In genomic region chr18:12645751-12646203, GRCh38 we compare ENCODE assay signal across 10 cellular contexts. TPM values are rescaled to one million over a fixed set of nuclear protein-coding genes. Genes with fewer than 3 reads are reported as not detected.
DNase-seq lines count a peak whose midpoint lies in the region; ATAC-seq and TF ChIP-seq lines count a peak whose summit lies in the region.
"Had no signal": no experiment of that assay in that cellular context is flagged by ENCODE, and none has a peak within 500 bp of the region (broad histone marks: within the 10 kb centered on the region; RNA-seq: fewer than 3 reads in every experiment).

No MANE protein-coding gene starts in this region.

- H3K4me3 Mint-ChIP-seq in activated CD4-positive, alpha-beta T cell treated with anti-CD3 and anti-CD28 coated beads for 36 hours = no peak overlapping the region
- H3K4me3 Mint-ChIP-seq: CD8-positive, alpha-beta memory T cell; naive B cell had no signal

- H3K36me3 ChIP-seq in PC-9 (ENCODE audit: low read depth) (0 out of 2 replicates have a peak, but pooled peaks cover 2% of the 10 kb centered on the region), prostate gland (no peaks in the 10 kb centered on the region)

- no peak overlapping the region for H3K4me3 ChIP-seq in PC-9
- H3K4me3 ChIP-seq in prostate gland = no peak overlapping the region

- no peak for TF ChIP-seq POLR2A in prostate gland (IDR thresholded peaks at IDR 0.05)

- no peaks in the 10 kb centered on the region for H3K4me1 Mint-ChIP-seq in activated CD4-positive, alpha-beta T cell treated with anti-CD3 and anti-CD28 coated beads for 36 hours
- H3K4me1 Mint-ChIP-seq: CD8-positive, alpha-beta memory T cell; naive B cell had no signal

- H3K36me3 Mint-ChIP-seq in activated CD4-positive, alpha-beta T cell treated with anti-CD3 and anti-CD28 coated beads for 36 hours (ENCODE audit: low read depth) = no peaks in the 10 kb centered on the region
- H3K36me3 Mint-ChIP-seq: CD8-positive, alpha-beta memory T cell; naive B cell had no signal

- peak overlapping the region; percentile 41 for H3K4me2 ChIP-seq in PC-9

- no peaks in the 10 kb centered on the region for H4K20me1 ChIP-seq in PC-9 (ENCODE audit: insufficient read depth)

- POLR2A ChIA-PET in PC-9 (lab: Charles Lee; ENCODE audit: unreplicated experiment) = no interaction called here
- POLR2A ChIA-PET in activated CD4-positive, alpha-beta T cell treated with anti-CD3 and anti-CD28 coated beads for 36 hours (lab: Charles Lee) = no interaction called here

- DNase-seq in DMS79 (lab: John Stamatoyannopoulos, UW) (peak; percentile 94), PC-9 (peak in 1 of 2 experiments; percentile 13), Right ventricle myocardium superior (peak; percentile 61), prostate gland (ENCODE audit: low spot score) (peak; percentile 31), HT-29 (ENCODE audit: low spot score) (no peak), SKM-1 (lab: John Stamatoyannopoulos, UW; ENCODE audit: unreplicated experiment) (no peak)
- DNase-seq in activated CD4-positive, alpha-beta T cell treated with anti-CD3 and anti-CD28 coated beads for 36 hours = no peak
- DNase-seq in activated CD4-positive, CD25-positive, alpha-beta regulatory T cell treated with anti-CD3 and anti-CD28 coated beads, Interleukin-2, amount 50 U/mL, for 72 hours = no peak
- DNase-seq: CD8-positive, alpha-beta memory T cell; naive B cell had no signal

- no peaks in the 10 kb centered on the region for H3K9me3 Mint-ChIP-seq in activated CD4-positive, alpha-beta T cell treated with anti-CD3 and anti-CD28 coated beads for 36 hours (ENCODE audit: low read depth)
- H3K9me3 Mint-ChIP-seq: CD8-positive, alpha-beta memory T cell; naive B cell had no signal

- H3K4me1 ChIP-seq in PC-9 (replicated peaks; ENCODE audit: insufficient read depth) = peaks cover 14% of the 10 kb centered on the region
- no peaks in the 10 kb centered on the region for H3K4me1 ChIP-seq in prostate gland (replicated peaks)

- no peaks in the 10 kb centered on the region; the same call in none of the 2 replicates for H3F3A ChIP-seq in PC-9 (ENCODE audit: insufficient read depth, low read depth)

- H3K9me3 ChIP-seq in PC-9 (ENCODE audit: insufficient read depth, low read depth) = no peaks in the 10 kb centered on the region
- no peaks in the 10 kb centered on the region for H3K9me3 ChIP-seq in prostate gland

- CTCF ChIA-PET in PC-9 (lab: Charles Lee) = no interaction called here
- CTCF ChIA-PET in activated CD4-positive, alpha-beta T cell treated with anti-CD3 and anti-CD28 coated beads for 36 hours (lab: Charles Lee) = interaction anchor here (0.7 kb wide), 1 partner anchor 15 kb away, joined by 3 read pairs; no protein-coding TSS in a partner anchor

- H3K79me2 ChIP-seq in PC-9 (ENCODE audit: low read depth) = peaks cover 7% of the 10 kb centered on the region; the same call in 1 of the 2 replicates

- H3K27me3 Mint-ChIP-seq in activated CD4-positive, alpha-beta T cell treated with anti-CD3 and anti-CD28 coated beads for 36 hours = peaks cover 13% of the 10 kb centered on the region

- H3K27ac Mint-ChIP-seq in activated CD4-positive, alpha-beta T cell treated with anti-CD3 and anti-CD28 coated beads for 36 hours = no peak overlapping the region
- H3K27ac Mint-ChIP-seq: CD8-positive, alpha-beta memory T cell; naive B cell had no signal

- intact Hi-C loops in PC-9 (cut with micrococcal nuclease; ENCODE audit: unreplicated experiment) (no loop called here), Right ventricle myocardium superior (cut with DNase I) (no loop called here), prostate gland (cut with DNase I) (no loop called here)
- intact Hi-C loops in activated CD4-positive, alpha-beta T cell treated with anti-CD3 and anti-CD28 coated beads for 36 hours (cut with DNase I, micrococcal nuclease) = no loop called here

- no peaks in the 10 kb centered on the region for H3K27me3 ChIP-seq in PC-9 (ENCODE audit: insufficient read depth, low read depth)
- no peaks in the 10 kb centered on the region for H3K27me3 ChIP-seq in prostate gland (replicated peaks; ENCODE audit: insufficient read depth)

- H3K27ac ChIP-seq in PC-9 (no peak overlapping the region), prostate gland (no peak overlapping the region)

- 36% methylated on average over 10 of the region's 10 CpGs for WGBS in prostate gland

- no peaks in the 10 kb centered on the region for H3K9me2 ChIP-seq in PC-9 (ENCODE audit: insufficient read depth)

- no peak overlapping the region for H2AFZ ChIP-seq in PC-9

- BruUV-seq in PC-9 (replicated peaks; lab: Mats Ljungman, UMichigan) = no TSS peak

- peak; percentile 95 for ATAC-seq in Right ventricle myocardium superior (ENCODE audit: poor library complexity)
- no peak for ATAC-seq in activated CD4-positive, alpha-beta T cell treated with anti-CD3 and anti-CD28 coated beads for 36 hours

- TF ChIP-seq CTCF in PC-9 (conservative IDR thresholded peaks at IDR 0.05) (no peak), prostate gland (IDR thresholded peaks at IDR 0.05) (no peak)

RNA-seq across cellular contexts. Expression of gene SPIRE1, which starts 12.1 kb away (rescaled TPM):
- total RNA-seq in PC-9 (2021) = 26.1 and 36.4 TPM in 2 replicates
- total RNA-seq in Right ventricle myocardium superior = 33.5 TPM
- total RNA-seq in prostate gland = 10 to 100 TPM; 21.9 to 23.6 TPM
- total RNA-seq in HT-29 (2014; rRNA removed; shearing (Covaris generic)) = 2.5 and 3.2 TPM in 2 replicates
- 1 to 10 TPM; 3.0 to 3.8 TPM for total RNA-seq in activated CD4-positive, alpha-beta T cell treated with anti-CD3 and anti-CD28 coated beads for 36 hours

RNA-seq across cellular contexts. Expression of gene CEP76, which starts 56.7 kb away (rescaled TPM):
- total RNA-seq in PC-9 (2021) (14.5 and 15.1 TPM in 2 replicates), Right ventricle myocardium superior (2.4 TPM), prostate gland (10 to 100 TPM; 10.5 to 13.3 TPM)
- 31.3 and 40.4 TPM in 2 replicates for total RNA-seq in HT-29 (2014; rRNA removed; shearing (Covaris generic))
- total RNA-seq in activated CD4-positive, alpha-beta T cell treated with anti-CD3 and anti-CD28 coated beads for 36 hours = 10 to 100 TPM; 12.5 to 13.9 TPM

RNA-seq across cellular contexts. Expression of gene PSMG2, which starts 57.1 kb away (rescaled TPM):
- 107 and 123 TPM in 2 replicates for total RNA-seq in PC-9 (2021)
- 42.6 TPM for total RNA-seq in Right ventricle myocardium superior
- total RNA-seq in prostate gland = 10 to 100 TPM; 73.9 to 78.6 TPM
- total RNA-seq in HT-29 (2014; rRNA removed; shearing (Covaris generic)) = 55.7 and 84.8 TPM in 2 replicates
- total RNA-seq in activated CD4-positive, alpha-beta T cell treated with anti-CD3 and anti-CD28 coated beads for 36 hours = 100 to 1,000 TPM; 113 to 118 TPM

Comparison
In these comparisons a context has a peak if more than half of its experiments do, and no peak if none do; other contexts are left out.
1. DNase-seq: peak in DMS79 (single experiment), Right ventricle myocardium superior (single experiment) and prostate gland (single experiment); none in HT-29 (single experiment), activated CD4-positive, alpha-beta T cell treated with anti-CD3 and anti-CD28 coated beads for 36 hours (single experiment), activated CD4-positive, CD25-positive, alpha-beta regulatory T cell treated with anti-CD3 and anti-CD28 coated beads, Interleukin-2, amount 50 U/mL, for 72 hours (single experiment) and SKM-1 (single experiment).